Comparison of ENCODE assay signal across 1 cellular context in the genomic region with DNA sequence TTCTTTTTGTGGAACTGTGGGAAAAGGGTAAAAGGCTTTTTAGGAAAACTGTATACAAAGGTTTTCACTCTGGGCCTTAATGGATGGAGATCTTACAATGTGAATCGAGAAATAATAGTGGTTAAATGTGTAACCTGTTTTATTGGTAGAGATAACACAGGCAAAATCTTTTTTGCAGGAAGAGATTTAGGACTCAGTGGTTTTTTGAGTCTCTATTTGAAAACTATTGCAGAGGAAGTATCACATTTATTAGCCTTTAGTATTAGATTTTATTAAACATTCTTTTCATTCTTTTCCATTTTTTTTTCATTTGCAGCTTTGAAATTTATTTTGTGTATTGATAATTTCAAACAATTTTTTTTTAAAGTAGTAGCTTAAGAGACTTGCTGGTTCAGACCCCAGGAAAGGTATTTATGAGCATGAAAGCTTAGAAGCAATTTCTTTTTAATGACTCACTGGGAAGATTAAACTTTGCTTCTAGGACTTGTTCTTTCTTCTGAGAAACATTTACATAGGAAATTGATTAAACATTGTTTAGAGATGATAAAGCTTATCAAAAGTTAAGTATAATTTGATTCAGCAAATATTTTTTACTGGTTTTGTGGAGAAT.
TF ChIP-seq lines count a peak whose summit lies in the region.

No MANE protein-coding gene starts in this region.

TF ChIP-seq in HCT116, 20 proteins besides CTCF, POLR2A, EP300 and RAD21:
- TF ChIP-seq, protein P1, sequence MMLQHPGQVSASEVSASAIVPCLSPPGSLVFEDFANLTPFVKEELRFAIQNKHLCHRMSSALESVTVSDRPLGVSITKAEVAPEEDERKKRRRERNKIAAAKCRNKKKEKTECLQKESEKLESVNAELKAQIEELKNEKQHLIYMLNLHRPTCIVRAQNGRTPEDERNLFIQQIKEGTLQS (IDR thresholded peaks at IDR 0.05), result no peak
- no peak for TF ChIP-seq YY1 (IDR thresholded peaks at IDR 0.05; ENCODE audit: extremely low read depth, insufficient replicate concordance, low read depth, low read length)
- no peak for TF ChIP-seq TCF7L2 (IDR thresholded peaks at IDR 0.05; ENCODE audit: borderline replicate concordance, extremely low read depth, insufficient read depth, insufficient read length)
- no peak for TF ChIP-seq ZFX (IDR thresholded peaks at IDR 0.05)
- TF ChIP-seq, protein P2, sequence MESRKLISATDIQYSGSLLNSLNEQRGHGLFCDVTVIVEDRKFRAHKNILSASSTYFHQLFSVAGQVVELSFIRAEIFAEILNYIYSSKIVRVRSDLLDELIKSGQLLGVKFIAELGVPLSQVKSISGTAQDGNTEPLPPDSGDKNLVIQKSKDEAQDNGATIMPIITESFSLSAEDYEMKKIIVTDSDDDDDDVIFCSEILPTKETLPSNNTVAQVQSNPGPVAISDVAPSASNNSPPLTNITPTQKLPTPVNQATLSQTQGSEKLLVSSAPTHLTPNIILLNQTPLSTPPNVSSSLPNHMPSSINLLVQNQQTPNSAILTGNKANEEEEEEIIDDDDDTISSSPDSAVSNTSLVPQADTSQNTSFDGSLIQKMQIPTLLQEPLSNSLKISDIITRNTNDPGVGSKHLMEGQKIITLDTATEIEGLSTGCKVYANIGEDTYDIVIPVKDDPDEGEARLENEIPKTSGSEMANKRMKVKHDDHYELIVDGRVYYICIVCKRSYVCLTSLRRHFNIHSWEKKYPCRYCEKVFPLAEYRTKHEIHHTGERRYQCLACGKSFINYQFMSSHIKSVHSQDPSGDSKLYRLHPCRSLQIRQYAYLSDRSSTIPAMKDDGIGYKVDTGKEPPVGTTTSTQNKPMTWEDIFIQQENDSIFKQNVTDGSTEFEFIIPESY (IDR thresholded peaks at IDR 0.05; ENCODE audit: extremely low read depth, insufficient replicate concordance, low read length), result no peak
- TF ChIP-seq EGR1 (IDR thresholded peaks at IDR 0.05; ENCODE audit: low read depth), result no peak
- TF ChIP-seq, protein P3, sequence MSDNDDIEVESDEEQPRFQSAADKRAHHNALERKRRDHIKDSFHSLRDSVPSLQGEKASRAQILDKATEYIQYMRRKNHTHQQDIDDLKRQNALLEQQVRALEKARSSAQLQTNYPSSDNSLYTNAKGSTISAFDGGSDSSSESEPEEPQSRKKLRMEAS (IDR thresholded peaks at IDR 0.05), result no peak
- TF ChIP-seq CBX3 (IDR thresholded peaks at IDR 0.05; ENCODE audit: low read depth), result no peak
- TF ChIP-seq JUND (IDR thresholded peaks at IDR 0.05), result no peak
- no peak for TF ChIP-seq SRF (IDR thresholded peaks at IDR 0.05; ENCODE audit: low read depth)
- no peak for TF ChIP-seq SIN3A (IDR thresholded peaks at IDR 0.05; ENCODE audit: low read depth)
- TF ChIP-seq EZH2 (IDR thresholded peaks at IDR 0.05), result no peak
- TF ChIP-seq, protein P4, sequence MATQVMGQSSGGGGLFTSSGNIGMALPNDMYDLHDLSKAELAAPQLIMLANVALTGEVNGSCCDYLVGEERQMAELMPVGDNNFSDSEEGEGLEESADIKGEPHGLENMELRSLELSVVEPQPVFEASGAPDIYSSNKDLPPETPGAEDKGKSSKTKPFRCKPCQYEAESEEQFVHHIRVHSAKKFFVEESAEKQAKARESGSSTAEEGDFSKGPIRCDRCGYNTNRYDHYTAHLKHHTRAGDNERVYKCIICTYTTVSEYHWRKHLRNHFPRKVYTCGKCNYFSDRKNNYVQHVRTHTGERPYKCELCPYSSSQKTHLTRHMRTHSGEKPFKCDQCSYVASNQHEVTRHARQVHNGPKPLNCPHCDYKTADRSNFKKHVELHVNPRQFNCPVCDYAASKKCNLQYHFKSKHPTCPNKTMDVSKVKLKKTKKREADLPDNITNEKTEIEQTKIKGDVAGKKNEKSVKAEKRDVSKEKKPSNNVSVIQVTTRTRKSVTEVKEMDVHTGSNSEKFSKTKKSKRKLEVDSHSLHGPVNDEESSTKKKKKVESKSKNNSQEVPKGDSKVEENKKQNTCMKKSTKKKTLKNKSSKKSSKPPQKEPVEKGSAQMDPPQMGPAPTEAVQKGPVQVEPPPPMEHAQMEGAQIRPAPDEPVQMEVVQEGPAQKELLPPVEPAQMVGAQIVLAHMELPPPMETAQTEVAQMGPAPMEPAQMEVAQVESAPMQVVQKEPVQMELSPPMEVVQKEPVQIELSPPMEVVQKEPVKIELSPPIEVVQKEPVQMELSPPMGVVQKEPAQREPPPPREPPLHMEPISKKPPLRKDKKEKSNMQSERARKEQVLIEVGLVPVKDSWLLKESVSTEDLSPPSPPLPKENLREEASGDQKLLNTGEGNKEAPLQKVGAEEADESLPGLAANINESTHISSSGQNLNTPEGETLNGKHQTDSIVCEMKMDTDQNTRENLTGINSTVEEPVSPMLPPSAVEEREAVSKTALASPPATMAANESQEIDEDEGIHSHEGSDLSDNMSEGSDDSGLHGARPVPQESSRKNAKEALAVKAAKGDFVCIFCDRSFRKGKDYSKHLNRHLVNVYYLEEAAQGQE (IDR thresholded peaks at IDR 0.05; ENCODE audit: low read depth), result no peak
- TF ChIP-seq CEBPB (IDR thresholded peaks at IDR 0.05; ENCODE audit: low read depth), result no peak
- no peak for TF ChIP-seq FOSL1 (IDR thresholded peaks at IDR 0.05; ENCODE audit: low read depth)
- TF ChIP-seq EZH2phosphoT487 (IDR thresholded peaks at IDR 0.05; ENCODE audit: borderline replicate concordance), result no peak
- no peak for TF ChIP-seq ELF1 (IDR thresholded peaks at IDR 0.05; ENCODE audit: borderline replicate concordance, low read depth)
- no peak for TF ChIP-seq ZNF274 (IDR thresholded peaks at IDR 0.05; ENCODE audit: low read depth, low read length)
- TF ChIP-seq SP1 (IDR thresholded peaks at IDR 0.05; ENCODE audit: low read depth), result no peak
- TF ChIP-seq POLR2AphosphoS5 (IDR thresholded peaks at IDR 0.05; ENCODE audit: low read depth, low read length), result no peak
